Comparison of ENCODE assay signal across 8 cellular contexts in the genomic region with DNA sequence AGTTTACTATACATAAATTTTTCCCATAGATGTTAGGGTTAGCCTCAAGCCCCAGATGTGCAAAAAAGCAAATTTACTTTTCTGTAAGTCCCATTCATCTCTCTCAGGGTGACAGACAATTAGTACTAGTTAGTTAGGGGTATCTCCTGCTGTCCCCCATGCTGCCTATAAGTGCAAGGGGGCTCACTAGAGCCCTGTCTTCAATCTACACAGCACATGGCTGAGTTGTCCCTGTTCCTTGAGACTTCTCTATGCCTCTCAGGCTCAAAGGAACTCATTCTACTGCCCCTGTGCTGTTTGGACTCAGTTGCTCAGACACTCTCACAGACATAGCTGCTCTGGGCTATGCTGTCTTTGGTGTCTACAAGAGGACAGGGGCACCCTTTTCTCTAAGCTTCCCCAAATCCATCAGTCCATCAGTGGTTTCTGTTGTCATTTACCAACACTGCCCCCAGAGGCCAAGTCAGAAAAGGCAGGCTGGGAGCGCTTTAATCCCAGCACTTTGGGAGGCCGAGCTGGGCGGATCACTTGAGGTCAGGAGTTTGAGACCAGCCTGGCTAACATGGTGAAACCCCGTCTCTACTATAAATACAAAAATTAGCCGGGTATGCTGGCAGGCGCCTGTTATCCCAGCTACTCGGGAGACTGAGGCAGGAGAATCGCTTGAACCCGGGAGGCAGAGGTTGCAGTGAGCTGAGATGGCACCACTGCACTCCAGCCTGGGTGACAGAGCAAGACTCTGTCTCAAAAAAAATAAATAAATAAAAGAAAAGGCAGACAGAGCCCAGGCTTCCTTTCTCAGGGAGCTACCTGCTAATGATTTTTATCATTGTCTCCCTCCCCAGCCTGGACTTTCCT. TPM values are rescaled to one million over a fixed set of nuclear protein-coding genes. Genes with fewer than 3 reads are reported as not detected.
DNase-seq lines count a peak whose midpoint lies in the region; ATAC-seq and TF ChIP-seq lines count a peak whose summit lies in the region.

No MANE protein-coding gene starts in this region.

- no peaks in the 10 kb centered on the region for H3K36me3 ChIP-seq in smooth muscle cell (ENCODE audit: low read depth)

- H3K27me3 Mint-ChIP-seq in glutamatergic neuron (ENCODE audit: unreplicated experiment): peaks cover 5% of the 10 kb centered on the region

- H3K9ac ChIP-seq in smooth muscle cell (ENCODE audit: low read depth): no peak overlapping the region

- 48% methylated on average over 9 of the region's 9 CpGs for WGBS in smooth muscle cell (ENCODE audit: low lambda C conversion rate)

- peaks cover 12% of the 10 kb centered on the region for H3K4me1 ChIP-seq in smooth muscle cell (ENCODE audit: low read depth)

- H2AFZ ChIP-seq in smooth muscle cell (ENCODE audit: low read depth): no peak overlapping the region

- no peak overlapping the region for H3K4me3 ChIP-seq in smooth muscle cell

- no peak overlapping the region for H3K27ac Mint-ChIP-seq in glutamatergic neuron (ENCODE audit: unreplicated experiment)

- DNase-seq in COLO668 (lab: John Stamatoyannopoulos, UW; ENCODE audit: unreplicated experiment) (peak; percentile 18), NCI-H524 treated with DMSO at 0.1 percent for 48 hours (lab: John Stamatoyannopoulos, UW) (peak; percentile 8), glutamatergic neuron (peak; percentile 74), smooth muscle cell (lab: John Stamatoyannopoulos, UW; ENCODE audit: unreplicated experiment) (no peak), T1000 (lab: John Stamatoyannopoulos, UW) (no peak)
- peak; percentile 38 for DNase-seq in activated T-cell treated with anti-CD3 and anti-CD28 coated beads, Interleukin-2, amount 50 U/mL, for 1 hour

- H3K4me1 Mint-ChIP-seq in glutamatergic neuron (ENCODE audit: low read depth, unreplicated experiment): peaks cover 12% of the 10 kb centered on the region

- no peaks in the 10 kb centered on the region for H3K36me3 Mint-ChIP-seq in glutamatergic neuron (ENCODE audit: unreplicated experiment)

- peak; percentile 80 for TF ChIP-seq CTCF in glutamatergic neuron (IDR thresholded peaks at IDR 0.05; ENCODE audit: partially characterized antibody, unreplicated experiment)
- peak; percentile 57 for TF ChIP-seq CTCF in smooth muscle cell (IDR thresholded peaks at IDR 0.05; ENCODE audit: borderline replicate concordance, insufficient read depth, poor library complexity, severe bottlenecking)

- no peaks in the 10 kb centered on the region for H3F3A ChIP-seq in smooth muscle cell (ENCODE audit: low read depth)

- H3K79me2 ChIP-seq in smooth muscle cell (ENCODE audit: low read depth): no peaks in the 10 kb centered on the region

- H4K20me1 ChIP-seq in smooth muscle cell (ENCODE audit: low read depth): no peaks in the 10 kb centered on the region

- no peaks in the 10 kb centered on the region for H3K9me3 ChIP-seq in smooth muscle cell (replicated peaks; ENCODE audit: low read depth)

- H3K27me3 ChIP-seq in smooth muscle cell (ENCODE audit: low read depth): peaks cover 3% of the 10 kb centered on the region

- H3K27ac ChIP-seq in smooth muscle cell (ENCODE audit: low read depth): no peak overlapping the region

- no peak overlapping the region for H3K4me3 Mint-ChIP-seq in glutamatergic neuron (ENCODE audit: unreplicated experiment)

- H3K4me2 ChIP-seq in smooth muscle cell: no peak overlapping the region

- ATAC-seq in GM21576 (IDR thresholded peaks at IDR 0.05; ENCODE audit: unreplicated experiment) (peak; percentile 70), HG03521 (IDR thresholded peaks at IDR 0.05; ENCODE audit: unreplicated experiment) (no peak)

- H3K9me3 Mint-ChIP-seq in glutamatergic neuron (ENCODE audit: unreplicated experiment): peaks cover 7% of the 10 kb centered on the region

RNA-seq across cellular contexts. Expression of gene PRTG, which starts 31.4 kb away (rescaled TPM):
- total RNA-seq in glutamatergic neuron (ENCODE audit: unreplicated experiment): 19.4 TPM
- 7.9 and 17.2 TPM in 2 replicates for total RNA-seq in smooth muscle cell
- 2.4 and 5.6 TPM in 2 replicates for polyA plus RNA-seq in smooth muscle cell

Comparison
In these comparisons a context has a peak if more than half of its experiments do, and no peak if none do; other contexts are left out.
1. DNase-seq: peak in COLO668 (single experiment), NCI-H524 treated with DMSO at 0.1 percent for 48 hours (single experiment), activated T-cell treated with anti-CD3 and anti-CD28 coated beads, Interleukin-2, amount 50 U/mL, for 1 hour (single experiment) and glutamatergic neuron (single experiment); none in smooth muscle cell (single experiment) and T1000 (single experiment).